ENCODE assay signal across 19 cellular contexts in genomic region chr7:99669782-99670181, GRCh38. TPM values are rescaled to one million over a fixed set of nuclear protein-coding genes. Genes with fewer than 3 reads are reported as not detected.
DNase-seq lines count a peak whose midpoint lies in the region; ATAC-seq, FAIRE-seq and TF ChIP-seq lines count a peak whose summit lies in the region.
"Had no signal": no experiment of that assay in that cellular context is flagged by ENCODE, and none has a peak within 500 bp of the region (broad histone marks: within the 10 kb centered on the region; RNA-seq: fewer than 3 reads in every experiment).

No MANE protein-coding gene starts in this region.

- H2AFZ ChIP-seq in HepG2 (ENCODE audit: low read length) (no peak overlapping the region), K562 (ENCODE audit: low read depth, low read length) (no peak overlapping the region)
- H2AFZ ChIP-seq: GM23338 had no signal

- CTCF ChIA-PET in HepG2 (lab: Yijun Ruan, JAX; ENCODE audit: low intra/inter-chr PET ratio, low total read pairs) (no interaction called here), K562 (lab: Yijun Ruan, JAX; ENCODE audit: low intra/inter-chr PET ratio) (no interaction called here)

- 76% methylated on average over 3 of the region's 3 CpGs for WGBS in liver
- 97% methylated on average over 3 of the region's 3 CpGs for WGBS in HepG2 (ENCODE audit: low lambda C conversion rate)
- 40% methylated on average over 3 of the region's 3 CpGs for WGBS in K562 (ENCODE audit: insufficient coverage, low coverage, missing lambda C conversion rate)
- WGBS in right lobe of liver (ENCODE audit: insufficient coverage, low coverage, low lambda C conversion rate, missing lambda C conversion rate) = 60% methylated on average over 3 of the region's 3 CpGs
- 91 to 93% methylated on average over 3 of the region's 3 CpGs for WGBS in body of pancreas, 2 donors

- H3K36me3 ChIP-seq in liver (ENCODE audit: control insufficient read depth in 4 of 4, insufficient read depth in 3 of 4, low read depth in 1 of 4, low read length in 3 of 4) (peaks cover 8 to 79% (median 71%) of the 10 kb centered on the region in 4 donors), HepG2 (replicated peaks in 1 of 2; ENCODE audit: control insufficient read depth in 1 of 2, insufficient read depth in 2 of 2, low read length in 2 of 2) (peaks cover 0 to 1% of the 10 kb centered on the region in 2 experiments; a peak in 1 of 5 replicates), K562 (ENCODE audit: control insufficient read depth, insufficient read depth, low read length) (no peaks in the 10 kb centered on the region; the same call in 2 of the 3 replicates), right lobe of liver (peaks cover 0 to 89% (median 48%) of the 10 kb centered on the region in 4 donors), body of pancreas (replicated peaks in 1 of 2; ENCODE audit: insufficient read depth in 1 of 2, low read depth in 2 of 2) (peaks cover 19 to 25% of the 10 kb centered on the region in 2 donors)
- H3K36me3 ChIP-seq: BLaER1 had no signal

- H3K79me2 ChIP-seq in HepG2 (ENCODE audit: insufficient read depth, low read length) (no peaks in the 10 kb centered on the region), K562 (ENCODE audit: control insufficient read depth, insufficient read depth, low read length) (no peaks in the 10 kb centered on the region)

- POLR2A ChIA-PET in HepG2 (lab: Yijun Ruan, JAX) = no interaction called here
- POLR2A ChIA-PET in K562 (lab: Yijun Ruan, JAX) = interaction anchor here (2.4 kb wide), 1 partner anchor 10 kb away, joined by 8 read pairs; the partner anchor contains the start of gene CYP3A5

- ATAC-seq in HepG2 (no peak), K562 (no peak), right lobe of liver (no peak), HG03045 (IDR thresholded peaks at IDR 0.05; ENCODE audit: unreplicated experiment) (no peak), body of pancreas (no peak)
- ATAC-seq in natural killer cell treated with Interleukin-12 subunit alpha and Interleukin-12 subunit beta and Interleukin-15 and Interleukin-18, amount 100 ng/mL, for 72 hours = no peak
- ATAC-seq: GM23338 had no signal

- H3K27ac ChIP-seq in liver (ENCODE audit: low read depth in 1 of 2, low read length in 2 of 2) = no peak overlapping the region
- no peak overlapping the region for H3K27ac ChIP-seq in HepG2 (ENCODE audit: extremely low read length, insufficient read depth, low read length)
- no peak overlapping the region for H3K27ac ChIP-seq in K562 (ENCODE audit: extremely low read depth, low read depth, low read length)
- peak overlapping the region in 1 of 3 donors; percentile 4 for H3K27ac ChIP-seq in right lobe of liver
- no peak overlapping the region for H3K27ac ChIP-seq in body of pancreas
- H3K27ac ChIP-seq: 22Rv1, BLaER1 had no signal

- H3K27me3 Mint-ChIP-seq in natural killer cell treated with Interleukin-12 subunit alpha and Interleukin-12 subunit beta and Interleukin-15 and Interleukin-18, amount 100 ng/mL, for 72 hours = no peaks in the 10 kb centered on the region
- H3K27me3 Mint-ChIP-seq: CD4-positive, alpha-beta memory T cell had no signal

- no peaks in the 10 kb centered on the region for H3K27me3 ChIP-seq in liver (ENCODE audit: control insufficient read depth in 4 of 4, insufficient read depth in 4 of 4, low read length in 3 of 4)
- no peaks in the 10 kb centered on the region for H3K27me3 ChIP-seq in HepG2 (ENCODE audit: control insufficient read depth in 1 of 2, insufficient read depth in 2 of 2, low read length in 2 of 2)
- H3K27me3 ChIP-seq in K562 (ENCODE audit: control insufficient read depth in 2 of 2, insufficient read depth in 2 of 2, low read length in 2 of 2) = no peaks in the 10 kb centered on the region
- no peaks in the 10 kb centered on the region for H3K27me3 ChIP-seq in right lobe of liver
- no peaks in the 10 kb centered on the region for H3K27me3 ChIP-seq in body of pancreas
- H3K27me3 ChIP-seq: BLaER1 had no signal

- H3K27ac Mint-ChIP-seq in natural killer cell treated with Interleukin-12 subunit alpha and Interleukin-12 subunit beta and Interleukin-15 and Interleukin-18, amount 100 ng/mL, for 72 hours = no peak overlapping the region
- H3K27ac Mint-ChIP-seq: CD14-positive monocyte, GM23338 had no signal

- H3K4me3 Mint-ChIP-seq in natural killer cell treated with Interleukin-12 subunit alpha and Interleukin-12 subunit beta and Interleukin-15 and Interleukin-18, amount 100 ng/mL, for 72 hours = no peak overlapping the region
- H3K4me3 Mint-ChIP-seq: CD14-positive monocyte; CD4-positive, alpha-beta memory T cell; GM23338 had no signal

- H4K20me1 ChIP-seq in HepG2 (ENCODE audit: insufficient read depth, low read length) (no peaks in the 10 kb centered on the region), K562 (replicated peaks; ENCODE audit: control insufficient read depth, insufficient read depth, low read length) (no peaks in the 10 kb centered on the region)
- H4K20me1 ChIP-seq: BLaER1 had no signal

- no peak overlapping the region for H3K4me3 ChIP-seq in liver (ENCODE audit: low read depth in 1 of 3, low read length in 3 of 3)
- no peak overlapping the region for H3K4me3 ChIP-seq in HepG2 (replicated peaks in 1 of 3; ENCODE audit: insufficient read depth in 1 of 3, low read depth in 2 of 3, low read length in 3 of 3)
- no peak overlapping the region for H3K4me3 ChIP-seq in K562
- H3K4me3 ChIP-seq in right lobe of liver = no peak overlapping the region
- H3K4me3 ChIP-seq in body of pancreas = no peak overlapping the region
- H3K4me3 ChIP-seq: BLaER1, GM23338 had no signal

- H3K36me3 Mint-ChIP-seq in natural killer cell treated with Interleukin-12 subunit alpha and Interleukin-12 subunit beta and Interleukin-15 and Interleukin-18, amount 100 ng/mL, for 72 hours = no peaks in the 10 kb centered on the region

- peaks cover 0 to 1% of the 10 kb centered on the region in 2 donors for H3K4me1 Mint-ChIP-seq in natural killer cell treated with Interleukin-12 subunit alpha and Interleukin-12 subunit beta and Interleukin-15 and Interleukin-18, amount 100 ng/mL, for 72 hours (ENCODE audit: low read depth in 2 of 2)

- H3K9ac ChIP-seq in liver (ENCODE audit: low read depth in 1 of 2, low read length in 2 of 2) (no peak overlapping the region), HepG2 (ENCODE audit: insufficient read depth, low read depth, low read length) (no peak overlapping the region), K562 (ENCODE audit: insufficient read depth in 1 of 2, low read depth in 2 of 2, low read length in 2 of 2) (no peak overlapping the region)
- H3K9ac ChIP-seq: BLaER1 had no signal

- H3K4me2 ChIP-seq in HepG2 (ENCODE audit: low read depth, low read length) = no peak overlapping the region
- no peak overlapping the region for H3K4me2 ChIP-seq in K562 (ENCODE audit: insufficient read depth, low read length)
- H3K4me2 ChIP-seq: BLaER1, GM23338 had no signal

- TF ChIP-seq CTCF in liver (IDR thresholded peaks at IDR 0.05; ENCODE audit: low read depth, low read length, missing input control) (no peak), HepG2 (CRISPR knock-in tag; IDR thresholded peaks at IDR 0.05) (no peak), K562 (IDR thresholded peaks at IDR 0.05 in 2 of 3, conservative IDR thresholded peaks at IDR 0.05 in 1 of 3; ENCODE audit: insufficient read depth in 2 of 3, low read depth in 1 of 3, low read length in 3 of 3) (no peak), right lobe of liver (IDR thresholded peaks at IDR 0.05) (no peak), body of pancreas (IDR thresholded peaks at IDR 0.05) (no peak)

- TF ChIP-seq EP300 in HepG2 (IDR thresholded peaks at IDR 0.05; ENCODE audit: low read depth in 2 of 2, low read length in 2 of 2) = no peak
- TF ChIP-seq EP300 in HepG2 (CRISPR knock-in tag; IDR thresholded peaks at IDR 0.05; ENCODE audit: borderline replicate concordance) = no peak
- TF ChIP-seq EP300 in K562 (IDR thresholded peaks at IDR 0.05; ENCODE audit: low read length) = no peak

- peaks cover 4% of the 10 kb centered on the region for H3K9me1 ChIP-seq in K562 (ENCODE audit: control insufficient read depth, insufficient read depth, low read length)

- DNase-seq in HepG2 (ENCODE audit: low spot score) (no peak), K562 (ENCODE audit: extremely low read depth in 1 of 4, low spot score in 3 of 4) (no peak), right lobe of liver (no peak), body of pancreas (no peak)
- DNase-seq in natural killer cell treated with Interleukin-12 subunit alpha and Interleukin-12 subunit beta and Interleukin-15 and Interleukin-18, amount 100 ng/mL, for 72 hours (ENCODE audit: low spot score) = no peak
- DNase-seq: Calu3; CD4-positive, alpha-beta memory T cell; DMS79 treated with DMSO at 0.1 percent for 48 hours; GF-D8; HCEC 1CT had no signal

- H3K9me3 ChIP-seq in liver (ENCODE audit: control insufficient read depth in 4 of 4, low read length in 3 of 4) (no peaks in the 10 kb centered on the region), HepG2 (ENCODE audit: low read length) (no peaks in the 10 kb centered on the region), K562 (replicated peaks; ENCODE audit: control insufficient read depth, insufficient read depth, low read depth, low read length) (no peaks in the 10 kb centered on the region), right lobe of liver (no peaks in the 10 kb centered on the region), body of pancreas (no peaks in the 10 kb centered on the region)
- H3K9me3 ChIP-seq: BLaER1 had no signal

- FAIRE-seq in HepG2 (lab: Jason Lieb, UNC) = no peak
- FAIRE-seq in K562 (lab: Jason Lieb, UNC) = no peak
- FAIRE-seq: GM12891, GM19239, H54 had no signal

- TF ChIP-seq POLR2A in HepG2 (IDR thresholded peaks at IDR 0.05; ENCODE audit: insufficient read depth in 1 of 2, low read depth in 2 of 2, low read length in 2 of 2) (no peak), K562 (conservative IDR thresholded peaks at IDR 0.05) (no peak), right lobe of liver (IDR thresholded peaks at IDR 0.05) (peak; percentile 19), body of pancreas (IDR thresholded peaks at IDR 0.05) (no peak)

- TF ChIP-seq RAD21 in liver (IDR thresholded peaks at IDR 0.05) (no peak), HepG2 (CRISPR knock-in tag; IDR thresholded peaks at IDR 0.05) (no peak), K562 (CRISPR knock-in tag; conservative IDR thresholded peaks at IDR 0.05 in 1 of 2, IDR thresholded peaks at IDR 0.05 in 1 of 2) (no peak)

- intact Hi-C loops in HepG2 (cut with micrococcal nuclease; ENCODE audit: unreplicated experiment) (no loop called here), K562 (cut with micrococcal nuclease) (no loop called here), right lobe of liver (cut with DNase I) (loop anchor here in 1 of 2 donors (10.0 kb wide), 1 partner anchor 165 kb away; no protein-coding TSS in a partner anchor), body of pancreas (cut with DNase I) (no loop called here)

- no peaks in the 10 kb centered on the region for H3K9me3 Mint-ChIP-seq in natural killer cell treated with Interleukin-12 subunit alpha and Interleukin-12 subunit beta and Interleukin-15 and Interleukin-18, amount 100 ng/mL, for 72 hours
- H3K9me3 Mint-ChIP-seq: CD4-positive, alpha-beta memory T cell; GM23338 had no signal

- in situ Hi-C loops in HepG2 (cut with HindIII; ENCODE audit: extremely low pct_ligation_motif_present, low pct_unique_long_range_greater_than_20kb) = no loop called here
- in situ Hi-C loops in K562 (cut with MboI) = no loop called here

- H3K4me1 ChIP-seq in liver (ENCODE audit: control insufficient read depth in 4 of 4, insufficient read depth in 4 of 4, low read length in 3 of 4) (no peaks in the 10 kb centered on the region), HepG2 (ENCODE audit: insufficient read depth, low read length) (no peaks in the 10 kb centered on the region), K562 (replicated peaks in 1 of 2; ENCODE audit: control insufficient read depth in 2 of 2, insufficient read depth in 2 of 2, low read length in 2 of 2) (peaks cover 4 to 27% of the 10 kb centered on the region in 2 experiments; a peak in 4 of 5 replicates), right lobe of liver (no peaks in the 10 kb centered on the region), body of pancreas (peaks cover 5% of the 10 kb centered on the region)
- H3K4me1 ChIP-seq: BLaER1 had no signal

- BruUV-seq in HepG2 (replicated peaks; lab: Mats Ljungman, UMichigan) (no TSS peak), K562 (replicated peaks; lab: Mats Ljungman, UMichigan) (no TSS peak)

RNA-seq across cellular contexts. Expression of gene CYP3A5, which starts 10.0 kb away (rescaled TPM):
- 1,000 to 10,000 TPM in 1 of 2 donors, 10 to 100 TPM in 1; 21.9 to 1,413 TPM for total RNA-seq in liver
- 1,000 to 10,000 TPM in 1 of 2 donors, 100 to 1,000 TPM in 1; 117 to 1,316 TPM for polyA plus RNA-seq in liver
- total RNA-seq in HepG2 (2016; rRNA removed; fragmentation: Illumina TruSeq; extraction: Trizol) = 1.7 and 5.7 TPM in 2 replicates
- total RNA-seq in HepG2 (2016; cell fraction: cytosol; rRNA removed; fragmentation: Illumina TruSeq; extraction: Trizol; ENCODE audit: low read depth) = 0.88 and 1.1 TPM in 2 replicates
- total RNA-seq in HepG2 (2016; cell fraction: insoluble cytoplasmic fraction; rRNA removed; fragmentation: Illumina TruSeq; extraction: Trizol) = 1.5 and 4.8 TPM in 2 replicates
- 1.1 and 1.4 TPM in 2 replicates for total RNA-seq in HepG2 (2016; cell fraction: membrane; rRNA removed; fragmentation: Illumina TruSeq; extraction: Trizol)
- 11.9 and 12.6 TPM in 2 replicates for total RNA-seq in HepG2 (2016; cell fraction: nucleus; rRNA removed; fragmentation: Illumina TruSeq; extraction: Trizol)
- polyA plus RNA-seq in HepG2 (2011; rRNA removed) = 9.3 and 9.6 TPM in 2 replicates
- 2.2 and 3.8 TPM in 2 replicates for polyA plus RNA-seq in HepG2 (2011; cell fraction: cytosol; rRNA removed)
- polyA plus RNA-seq in HepG2 (2011; cell fraction: nucleus; rRNA removed) = 33.5 and 37.7 TPM in 2 replicates
- polyA plus RNA-seq in HepG2 (2012) = 11.9 and 12.8 TPM in 2 replicates
- 0.24 and 0.85 TPM in 2 replicates for polyA plus RNA-seq in HepG2 (2016; cell fraction: cytosol; fragmentation: Illumina TruSeq; extraction: Trizol; ENCODE audit: low read depth)
- polyA plus RNA-seq in HepG2 (2016; cell fraction: insoluble cytoplasmic fraction; fragmentation: Illumina TruSeq; extraction: Trizol; ENCODE audit: low read depth) = 1.4 and 1.9 TPM in 2 replicates
- 0.49 and 0.56 TPM in 2 replicates for polyA plus RNA-seq in HepG2 (2016; cell fraction: membrane; fragmentation: Illumina TruSeq; extraction: Trizol; ENCODE audit: low read depth)
- polyA plus RNA-seq in HepG2 (2016; cell fraction: nucleus; fragmentation: Illumina TruSeq; extraction: Trizol; ENCODE audit: insufficient read depth, low read depth) = 9.0 and 11.5 TPM in 2 replicates
- polyA minus RNA-seq in HepG2 (2011; rRNA and poly(A)+ RNA removed; ENCODE audit: low replicate concordance) = 0.07 and 10.0 TPM in 2 replicates
- polyA minus RNA-seq in HepG2 (2011; cell fraction: cytosol; rRNA and poly(A)+ RNA removed) = 1.8 and 4.5 TPM in 2 replicates
- 72.4 and 84.9 TPM in 2 replicates for polyA minus RNA-seq in HepG2 (2011; cell fraction: nucleus; rRNA and poly(A)+ RNA removed)
- 9.6 and 11.2 TPM in 2 replicates for total RNA-seq in K562 (2011; cell fraction: chromatin; rRNA removed; ENCODE audit: low replicate concordance)
- 4.3 and 5.0 TPM in 2 replicates for total RNA-seq in K562 (2011; cell fraction: nucleolus; rRNA removed)
- 4.5 and 5.9 TPM in 2 replicates for total RNA-seq in K562 (2011; cell fraction: nucleoplasm; rRNA removed)
- 0.73 and 1.3 TPM in 2 replicates for total RNA-seq in K562 (2014; rRNA removed)
- 1.3 and 1.7 TPM in 2 replicates for total RNA-seq in K562 (2014; rRNA removed; fragmentation: Illumina TruSeq; extraction: Trizol)
- 1.7 and 2.8 TPM in 2 replicates for total RNA-seq in K562 (2015; rRNA removed; fragmentation: Illumina TruSeq; extraction: Trizol)
- 0.96 and 1.5 TPM in 2 replicates for total RNA-seq in K562 (2021)
- polyA plus RNA-seq in K562 (2011; rRNA removed) = 0.98 and 1.5 TPM in 2 replicates
- 0.27 and 1.0 TPM in 2 replicates for polyA plus RNA-seq in K562 (2011; cell fraction: cytosol; rRNA removed)
- 9.0 and 11.0 TPM in 2 replicates for polyA plus RNA-seq in K562 (2011; cell fraction: nucleus; rRNA removed)
- 2.6 and 5.5 TPM in 2 replicates for polyA plus RNA-seq in K562 (2012)
- polyA plus RNA-seq in K562 (2014; fragmentation: Illumina TruSeq; extraction: Trizol) = 1.1 and 1.2 TPM in 2 replicates
- polyA plus RNA-seq in K562 (2014; fragmentation: Nextera tagmentation; extraction: Ambion mirVana) = 1 to 10 TPM; 1.6 TPM
- 1.5 and 1.6 TPM in 2 replicates for polyA plus RNA-seq in K562 (2014; rRNA removed)
- polyA minus RNA-seq in K562 (2011; rRNA and poly(A)+ RNA removed) = 1.8 and 2.9 TPM in 2 replicates
- 0.48 TPM in 1 of 2 replicates, not detected in the other for polyA minus RNA-seq in K562 (2011; cell fraction: cytosol; rRNA and poly(A)+ RNA removed)
- 5.1 and 7.3 TPM in 2 replicates for polyA minus RNA-seq in K562 (2011; cell fraction: nucleus; rRNA and poly(A)+ RNA removed)
- 100 to 1,000 TPM; 307 to 774 (median 646) TPM for total RNA-seq in right lobe of liver
- total RNA-seq in natural killer cell treated with Interleukin-12 subunit alpha and Interleukin-12 subunit beta and Interleukin-15 and Interleukin-18, amount 100 ng/mL, for 72 hours = not detected
- total RNA-seq in body of pancreas = 100 to 1,000 TPM; 170 to 358 TPM
- total RNA-seq: CD4-positive, alpha-beta memory T cell; GM23338 had no signal

RNA-seq across cellular contexts. Expression of gene ZSCAN25, which starts 53.0 kb away (rescaled TPM):
- total RNA-seq in liver = 10 to 100 TPM in 1 of 2 donors, 1 to 10 TPM in 1; 8.7 to 11.0 TPM
- polyA plus RNA-seq in liver = 1 to 10 TPM; 2.3 to 3.1 TPM
- total RNA-seq in HepG2 (2016; rRNA removed; fragmentation: Illumina TruSeq; extraction: Trizol) = 16.3 and 16.8 TPM in 2 replicates
- 5.3 and 8.9 TPM in 2 replicates for total RNA-seq in HepG2 (2016; cell fraction: cytosol; rRNA removed; fragmentation: Illumina TruSeq; extraction: Trizol; ENCODE audit: low read depth)
- total RNA-seq in HepG2 (2016; cell fraction: insoluble cytoplasmic fraction; rRNA removed; fragmentation: Illumina TruSeq; extraction: Trizol) = 16.4 and 17.2 TPM in 2 replicates
- total RNA-seq in HepG2 (2016; cell fraction: membrane; rRNA removed; fragmentation: Illumina TruSeq; extraction: Trizol) = 6.3 and 7.2 TPM in 2 replicates
- total RNA-seq in HepG2 (2016; cell fraction: nucleus; rRNA removed; fragmentation: Illumina TruSeq; extraction: Trizol) = 17.7 and 18.0 TPM in 2 replicates
- polyA plus RNA-seq in HepG2 (2011; rRNA removed) = 12.1 and 12.3 TPM in 2 replicates
- 8.5 and 9.3 TPM in 2 replicates for polyA plus RNA-seq in HepG2 (2011; cell fraction: cytosol; rRNA removed)
- polyA plus RNA-seq in HepG2 (2011; cell fraction: nucleus; rRNA removed) = 19.5 and 21.4 TPM in 2 replicates
- 6.9 and 7.4 TPM in 2 replicates for polyA plus RNA-seq in HepG2 (2012)
- polyA plus RNA-seq in HepG2 (2016; cell fraction: cytosol; fragmentation: Illumina TruSeq; extraction: Trizol; ENCODE audit: low read depth) = 0.67 and 0.86 TPM in 2 replicates
- polyA plus RNA-seq in HepG2 (2016; cell fraction: insoluble cytoplasmic fraction; fragmentation: Illumina TruSeq; extraction: Trizol; ENCODE audit: low read depth) = 10.6 and 12.8 TPM in 2 replicates
- polyA plus RNA-seq in HepG2 (2016; cell fraction: membrane; fragmentation: Illumina TruSeq; extraction: Trizol; ENCODE audit: low read depth) = 1.9 and 2.2 TPM in 2 replicates
- 22.2 and 24.0 TPM in 2 replicates for polyA plus RNA-seq in HepG2 (2016; cell fraction: nucleus; fragmentation: Illumina TruSeq; extraction: Trizol; ENCODE audit: insufficient read depth, low read depth)
- 23.9 and 24.6 TPM in 2 replicates for polyA minus RNA-seq in HepG2 (2011; rRNA and poly(A)+ RNA removed; ENCODE audit: low replicate concordance)
- polyA minus RNA-seq in HepG2 (2011; cell fraction: cytosol; rRNA and poly(A)+ RNA removed) = 7.1 and 8.5 TPM in 2 replicates
- 29.0 and 31.5 TPM in 2 replicates for polyA minus RNA-seq in HepG2 (2011; cell fraction: nucleus; rRNA and poly(A)+ RNA removed)
- total RNA-seq in K562 (2011; cell fraction: chromatin; rRNA removed; ENCODE audit: low replicate concordance) = 45.6 and 57.6 TPM in 2 replicates
- 32.4 and 33.2 TPM in 2 replicates for total RNA-seq in K562 (2011; cell fraction: nucleolus; rRNA removed)
- 42.8 and 45.6 TPM in 2 replicates for total RNA-seq in K562 (2011; cell fraction: nucleoplasm; rRNA removed)
- total RNA-seq in K562 (2014; rRNA removed) = 13.7 and 16.9 TPM in 2 replicates
- 11.0 and 12.8 TPM in 2 replicates for total RNA-seq in K562 (2014; rRNA removed; fragmentation: Illumina TruSeq; extraction: Trizol)
- total RNA-seq in K562 (2015; rRNA removed; fragmentation: Illumina TruSeq; extraction: Trizol) = 14.4 and 15.9 TPM in 2 replicates
- total RNA-seq in K562 (2021) = 15.7 and 18.4 TPM in 2 replicates
- 10.5 and 14.2 TPM in 2 replicates for polyA plus RNA-seq in K562 (2011; rRNA removed)
- polyA plus RNA-seq in K562 (2011; cell fraction: cytosol; rRNA removed) = 8.9 and 10.6 TPM in 2 replicates
- polyA plus RNA-seq in K562 (2011; cell fraction: nucleus; rRNA removed) = 16.5 and 25.1 TPM in 2 replicates
- polyA plus RNA-seq in K562 (2012) = 10.0 and 11.0 TPM in 2 replicates
- 11.7 and 12.0 TPM in 2 replicates for polyA plus RNA-seq in K562 (2014; fragmentation: Illumina TruSeq; extraction: Trizol)
- 1 to 10 TPM in 1 of 2 experiments, under 1 TPM in 1; 0.94 to 1.1 TPM for polyA plus RNA-seq in K562 (2014; fragmentation: Nextera tagmentation; extraction: Ambion mirVana)
- polyA plus RNA-seq in K562 (2014; rRNA removed) = 12.2 and 18.5 TPM in 2 replicates
- polyA minus RNA-seq in K562 (2011; rRNA and poly(A)+ RNA removed) = 19.5 and 22.0 TPM in 2 replicates
- 6.7 and 10.3 TPM in 2 replicates for polyA minus RNA-seq in K562 (2011; cell fraction: cytosol; rRNA and poly(A)+ RNA removed)
- polyA minus RNA-seq in K562 (2011; cell fraction: nucleus; rRNA and poly(A)+ RNA removed) = 14.4 and 16.6 TPM in 2 replicates
- total RNA-seq in right lobe of liver = 1 to 10 TPM; 4.5 to 7.4 (median 6.0) TPM
- total RNA-seq in natural killer cell treated with Interleukin-12 subunit alpha and Interleukin-12 subunit beta and Interleukin-15 and Interleukin-18, amount 100 ng/mL, for 72 hours = 10 to 100 TPM; 26.5 to 33.3 TPM
- 10 to 100 TPM; 12.7 to 25.7 TPM for total RNA-seq in body of pancreas
